8 cellular contexts compared by ENCODE assay signal in the genomic region with DNA sequence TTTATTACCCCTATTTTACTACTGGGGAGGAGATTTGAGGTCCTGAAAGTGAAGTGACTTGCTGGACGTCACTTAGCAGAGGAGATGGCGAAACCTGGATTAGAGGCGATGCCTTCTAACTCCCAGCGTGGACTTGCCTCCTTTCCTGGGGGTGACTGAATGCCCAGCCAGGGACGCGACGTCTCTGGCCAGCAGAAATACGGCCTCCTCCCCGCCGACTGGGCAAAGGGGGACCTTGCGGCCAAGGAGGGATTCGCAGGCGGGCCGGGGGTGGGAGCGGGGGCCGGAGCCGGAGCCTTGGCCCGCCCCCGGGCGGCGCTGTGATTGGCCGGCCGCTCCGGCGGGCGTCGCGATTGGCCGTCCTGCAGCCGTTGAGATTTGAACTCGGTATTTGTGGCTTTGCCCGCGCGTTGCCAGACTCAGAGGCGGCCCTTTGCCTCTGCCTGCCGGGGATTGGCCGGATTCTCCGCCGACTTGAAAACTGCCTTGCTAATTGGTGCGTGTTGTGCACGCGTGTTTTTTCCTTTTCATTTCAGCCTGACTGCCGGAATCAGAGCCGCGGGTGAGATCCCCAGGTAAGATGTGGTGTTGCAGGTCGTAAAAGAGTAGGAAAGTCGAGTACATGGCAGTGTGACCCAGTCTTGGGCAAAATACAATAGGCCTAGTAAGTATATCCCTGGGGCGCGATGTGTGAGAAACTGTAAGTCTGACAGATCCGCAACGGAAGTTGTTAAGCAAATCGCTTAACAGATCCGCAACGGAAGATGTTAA. TPM values are rescaled to one million over a fixed set of nuclear protein-coding genes. Genes with fewer than 3 reads are reported as not detected.
DNase-seq lines count a peak whose midpoint lies in the region; ATAC-seq and TF ChIP-seq lines count a peak whose summit lies in the region.

A gene with protein sequence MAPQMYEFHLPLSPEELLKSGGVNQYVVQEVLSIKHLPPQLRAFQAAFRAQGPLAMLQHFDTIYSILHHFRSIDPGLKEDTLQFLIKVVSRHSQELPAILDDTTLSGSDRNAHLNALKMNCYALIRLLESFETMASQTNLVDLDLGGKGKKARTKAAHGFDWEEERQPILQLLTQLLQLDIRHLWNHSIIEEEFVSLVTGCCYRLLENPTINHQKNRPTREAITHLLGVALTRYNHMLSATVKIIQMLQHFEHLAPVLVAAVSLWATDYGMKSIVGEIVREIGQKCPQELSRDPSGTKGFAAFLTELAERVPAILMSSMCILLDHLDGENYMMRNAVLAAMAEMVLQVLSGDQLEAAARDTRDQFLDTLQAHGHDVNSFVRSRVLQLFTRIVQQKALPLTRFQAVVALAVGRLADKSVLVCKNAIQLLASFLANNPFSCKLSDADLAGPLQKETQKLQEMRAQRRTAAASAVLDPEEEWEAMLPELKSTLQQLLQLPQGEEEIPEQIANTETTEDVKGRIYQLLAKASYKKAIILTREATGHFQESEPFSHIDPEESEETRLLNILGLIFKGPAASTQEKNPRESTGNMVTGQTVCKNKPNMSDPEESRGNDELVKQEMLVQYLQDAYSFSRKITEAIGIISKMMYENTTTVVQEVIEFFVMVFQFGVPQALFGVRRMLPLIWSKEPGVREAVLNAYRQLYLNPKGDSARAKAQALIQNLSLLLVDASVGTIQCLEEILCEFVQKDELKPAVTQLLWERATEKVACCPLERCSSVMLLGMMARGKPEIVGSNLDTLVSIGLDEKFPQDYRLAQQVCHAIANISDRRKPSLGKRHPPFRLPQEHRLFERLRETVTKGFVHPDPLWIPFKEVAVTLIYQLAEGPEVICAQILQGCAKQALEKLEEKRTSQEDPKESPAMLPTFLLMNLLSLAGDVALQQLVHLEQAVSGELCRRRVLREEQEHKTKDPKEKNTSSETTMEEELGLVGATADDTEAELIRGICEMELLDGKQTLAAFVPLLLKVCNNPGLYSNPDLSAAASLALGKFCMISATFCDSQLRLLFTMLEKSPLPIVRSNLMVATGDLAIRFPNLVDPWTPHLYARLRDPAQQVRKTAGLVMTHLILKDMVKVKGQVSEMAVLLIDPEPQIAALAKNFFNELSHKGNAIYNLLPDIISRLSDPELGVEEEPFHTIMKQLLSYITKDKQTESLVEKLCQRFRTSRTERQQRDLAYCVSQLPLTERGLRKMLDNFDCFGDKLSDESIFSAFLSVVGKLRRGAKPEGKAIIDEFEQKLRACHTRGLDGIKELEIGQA (N-terminal part only) (plus strand): TSS at position 523 of the 771 bp plus-strand sequence. CDS start 997 bp downstream, outside the sequence.

- peaks cover 35% of the 10 kb centered on the region for H3K36me3 Mint-ChIP-seq in type B pancreatic cell

- H3K4me1 ChIP-seq in adipocyte (ENCODE audit: control insufficient read depth, insufficient read depth, low read length), result peaks cover 18% of the 10 kb centered on the region

- H3K36me3 ChIP-seq in adipocyte (ENCODE audit: control insufficient read depth, insufficient read depth, low read length, severe bottlenecking), result peaks cover 13% of the 10 kb centered on the region

- TF ChIP-seq CTCF in GM12874 (IDR thresholded peaks at IDR 0.05; ENCODE audit: insufficient read depth, low read depth, low read length) (0 out of 2 replicates have a peak, but pooled peaks have one; percentile 6), type B pancreatic cell (conservative IDR thresholded peaks at IDR 0.05) (peak; percentile 71)

- H3K27me3 ChIP-seq in adipocyte (replicated peaks; ENCODE audit: control insufficient read depth, insufficient read depth, low read length), result no peaks in the 10 kb centered on the region

- no peaks in the 10 kb centered on the region for H3K9me3 Mint-ChIP-seq in type B pancreatic cell

- no peaks in the 10 kb centered on the region for H3K27me3 Mint-ChIP-seq in type B pancreatic cell

- intact Hi-C loops in cardiac septum (cut with DNase I), result loop anchor here (2.0 kb wide), 2 partner anchors 41 to 43 kb away; a partner anchor contains a TSS

- peak within 1 kb of the TSS; percentile 98 for H3K4me3 Mint-ChIP-seq in type B pancreatic cell

- peak within 1 kb of the TSS; percentile 94 for H3K4me3 ChIP-seq in adipocyte (ENCODE audit: low read length)

- DNase-seq in NCI-H1417 treated with DMSO at 0.1 percent for 48 hours (lab: John Stamatoyannopoulos, UW) (peak; percentile 92), SW480 (ENCODE audit: low spot score) (peak; percentile 99), adipocyte (ENCODE audit: low read depth) (peak; percentile 99), cardiac septum (ENCODE audit: low spot score) (peak; percentile 98), pons (ENCODE audit: low spot score) (peak; percentile 97), type B pancreatic cell (ENCODE audit: extremely low spot score, unreplicated experiment) (peak; percentile 95)

- peak; percentile 86 for ATAC-seq in HG02763 (IDR thresholded peaks at IDR 0.05; ENCODE audit: unreplicated experiment)

- H3K27ac Mint-ChIP-seq in type B pancreatic cell, result peak within 1 kb of the TSS; percentile 100

- H3K9me3 ChIP-seq in adipocyte (ENCODE audit: control insufficient read depth, low read length), result no peaks in the 10 kb centered on the region

- peaks cover 7% of the 10 kb centered on the region for H3K4me1 Mint-ChIP-seq in type B pancreatic cell (ENCODE audit: unreplicated experiment)

- peak within 1 kb of the TSS; percentile 95 for H3K9ac ChIP-seq in adipocyte (ENCODE audit: low read length)

RNA-seq across cellular contexts. Expression of the gene that starts here (rescaled TPM):
- total RNA-seq in cardiac septum (12.0 TPM), type B pancreatic cell (ENCODE audit: low replicate concordance) (96.5 and 109 TPM in 2 replicates)

Comparison
In these comparisons a context has a peak if more than half of its experiments do, and no peak if none do; other contexts are left out.
1. Peak in every context shown above with its lines: DNase-seq, ATAC-seq and H3K4me3 ChIP-seq.